ENCODE assay signal across 40 cellular contexts in the genomic region with DNA sequence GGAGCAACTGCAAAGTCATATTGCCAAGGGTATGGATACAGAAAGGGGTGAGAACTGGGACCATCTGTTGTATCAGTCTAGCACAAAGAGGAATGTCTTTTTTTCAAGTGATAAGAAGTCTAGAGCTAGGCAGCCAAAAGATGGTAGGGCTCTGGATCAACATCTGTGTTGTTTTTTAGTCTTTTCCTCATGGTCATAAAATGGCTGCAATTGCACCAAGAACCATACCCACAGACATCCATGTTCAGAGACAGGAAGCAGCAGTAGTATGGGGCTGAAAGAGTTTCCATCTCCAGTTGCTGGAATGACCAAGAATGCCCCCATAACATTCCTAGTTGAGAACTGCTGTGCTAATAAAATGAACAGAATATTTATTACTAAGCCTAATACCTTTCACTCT. TPM values are rescaled to one million over a fixed set of nuclear protein-coding genes. Genes with fewer than 3 reads are reported as not detected.
"Had no signal": no experiment of that assay in that cellular context is flagged by ENCODE, and none has a peak within 500 bp of the region (broad histone marks: within the 10 kb centered on the region; RNA-seq: fewer than 3 reads in every experiment).

No MANE protein-coding gene starts in this region.

- H3K36me3 ChIP-seq: adrenal gland, brain microvascular endothelial cell, breast epithelium, cardiac muscle cell had no signal

- H3K27me3 ChIP-seq: adrenal gland, ascending aorta, body of pancreas, brain microvascular endothelial cell, breast epithelium, cardiac muscle cell had no signal

- FAIRE-seq: astrocyte, bronchial epithelial cell had no signal

- H3K4me3 ChIP-seq: adrenal gland, ascending aorta, body of pancreas, breast epithelium, cardiac muscle cell had no signal

- H3K9me3 ChIP-seq: adrenal gland, ascending aorta, body of pancreas had no signal

- ATAC-seq: activated naive CD4-positive, alpha-beta T cell treated with anti-CD3 and anti-CD28 coated beads, Interleukin-2, amount 50 U/mL, for 72 hours; activated naive CD8-positive, alpha-beta T cell treated with anti-CD3 and anti-CD28 coated beads, Interleukin-2, amount 50 U/mL, for 24 hours; activated T-cell treated with anti-CD3 and anti-CD28 coated beads, Interleukin-2, amount 50 U/mL, for 4 hours; activated T-cell treated with anti-CD3 and anti-CD28 coated beads, Interleukin-2, amount 50 U/mL, for 72 hours; activated T-helper 17 cell treated with anti-CD3 and anti-CD28 coated beads, Interleukin-2, amount 50 U/mL, for 72 hours; body of pancreas had no signal

- H3K4me3 Mint-ChIP-seq: activated naive CD4-positive, alpha-beta T cell treated with anti-CD3 and anti-CD28 coated beads for 36 hours; activated naive CD4-positive, alpha-beta T cell treated with anti-CD3 and anti-CD28 coated beads, Interleukin-2, amount 10 ng/mL, durations not matched to agents 7 days and 5 days; activated naive CD4-positive, alpha-beta T cell treated with anti-CD3 and anti-CD28 coated beads, Interleukin-2, amount 50 U/mL, for 24 hours; activated naive CD8-positive, alpha-beta T cell; activated naive CD8-positive, alpha-beta T cell treated with anti-CD3 and anti-CD28 coated beads for 36 hours; activated naive CD8-positive, alpha-beta T cell treated with anti-CD3 and anti-CD28 coated beads, Interleukin-2, amount 10 ng/mL, durations not matched to agents 7 days and 5 days; activated naive CD8-positive, alpha-beta T cell treated with anti-CD3 and anti-CD28 coated beads, Interleukin-2, amount 50 U/mL, for 24 hours; activated T-cell treated with anti-CD3 and anti-CD28 coated beads, Interleukin-2, amount 50 U/mL, for 24 hours; activated T-cell treated with anti-CD3 and anti-CD28 coated beads, Interleukin-2, amount 50 U/mL, for 4 hours; activated T-cell treated with anti-CD3 and anti-CD28 coated beads, Interleukin-2, amount 50 U/mL, for 72 hours; activated T-helper 1 cell treated with anti-CD3 and anti-CD28 coated beads, Interleukin-12 subunit alpha, Interleukin-12 subunit beta, Interleukin-2, Interleukin-4 antibody, amounts not matched to agents 30 ng/mL and 10 ng/mL and 1 ng/mL, durations not matched to agents 14 hours and 24 hours and 36 hours; activated T-helper 17 cell treated with anti-CD3 and anti-CD28 coated beads, Interleukin-2, amount 50 U/mL, for 72 hours; brain; central memory CD8-positive, alpha-beta T cell had no signal

- H3K4me1 ChIP-seq: adrenal gland, ascending aorta, body of pancreas, breast epithelium had no signal

- H3K4me1 Mint-ChIP-seq: activated naive CD4-positive, alpha-beta T cell treated with anti-CD3 and anti-CD28 coated beads, Interleukin-2, amount 10 ng/mL, durations not matched to agents 7 days and 5 days; activated naive CD8-positive, alpha-beta T cell treated with anti-CD3 and anti-CD28 coated beads for 36 hours; activated naive CD8-positive, alpha-beta T cell treated with anti-CD3 and anti-CD28 coated beads, Interleukin-2, amount 10 ng/mL, durations not matched to agents 7 days and 5 days; brain; central memory CD8-positive, alpha-beta T cell had no signal

- H3K9me3 Mint-ChIP-seq: activated naive CD4-positive, alpha-beta T cell treated with anti-CD3 and anti-CD28 coated beads for 36 hours; activated naive CD4-positive, alpha-beta T cell treated with anti-CD3 and anti-CD28 coated beads, Interleukin-2, amount 10 ng/mL, durations not matched to agents 7 days and 5 days; activated naive CD4-positive, alpha-beta T cell treated with anti-CD3 and anti-CD28 coated beads, Interleukin-2, amount 50 U/mL, for 24 hours; activated naive CD4-positive, alpha-beta T cell treated with anti-CD3 and anti-CD28 coated beads, Interleukin-2, amount 50 U/mL, for 72 hours; activated naive CD8-positive, alpha-beta T cell treated with anti-CD3 and anti-CD28 coated beads, Interleukin-2, amount 10 ng/mL, durations not matched to agents 7 days and 5 days; activated naive CD8-positive, alpha-beta T cell treated with anti-CD3 and anti-CD28 coated beads, Interleukin-2, amount 50 U/mL, for 24 hours; activated T-cell treated with anti-CD3 and anti-CD28 coated beads, Interleukin-2, amount 50 U/mL, for 72 hours; activated T-helper 1 cell treated with anti-CD3 and anti-CD28 coated beads, Interleukin-12 subunit alpha, Interleukin-12 subunit beta, Interleukin-2, Interleukin-4 antibody, amounts not matched to agents 30 ng/mL and 10 ng/mL and 1 ng/mL, durations not matched to agents 14 hours and 24 hours and 36 hours; activated T-helper 17 cell treated with anti-CD3 and anti-CD28 coated beads, Interleukin-2, amount 50 U/mL, for 72 hours; activated T-helper 2 cell treated with anti-CD3 and anti-CD28 coated beads, Interferon-gamma antibody, Interleukin-2, Interleukin-4, amounts not matched to agents 10 μg/mL and 5 μg/mL and 100 μg/mL, durations not matched to agents 14 hours and 24 hours and 36 hours; central memory CD8-positive, alpha-beta T cell had no signal

- H3K36me3 Mint-ChIP-seq: activated naive CD4-positive, alpha-beta T cell treated with anti-CD3 and anti-CD28 coated beads, Interleukin-2, amount 10 ng/mL, durations not matched to agents 7 days and 5 days; activated naive CD4-positive, alpha-beta T cell treated with anti-CD3 and anti-CD28 coated beads, Interleukin-2, amount 50 U/mL, for 24 hours; activated naive CD8-positive, alpha-beta T cell treated with anti-CD3 and anti-CD28 coated beads for 36 hours; activated naive CD8-positive, alpha-beta T cell treated with anti-CD3 and anti-CD28 coated beads, Interleukin-2, amount 10 ng/mL, durations not matched to agents 7 days and 5 days had no signal

- H3K27ac Mint-ChIP-seq: activated naive CD4-positive, alpha-beta T cell treated with anti-CD3 and anti-CD28 coated beads for 36 hours; activated naive CD4-positive, alpha-beta T cell treated with anti-CD3 and anti-CD28 coated beads, Interleukin-2, amount 10 ng/mL, durations not matched to agents 7 days and 5 days; activated naive CD4-positive, alpha-beta T cell treated with anti-CD3 and anti-CD28 coated beads, Interleukin-2, amount 50 U/mL, for 24 hours; activated naive CD4-positive, alpha-beta T cell treated with anti-CD3 and anti-CD28 coated beads, Interleukin-2, amount 50 U/mL, for 72 hours; activated naive CD8-positive, alpha-beta T cell; activated naive CD8-positive, alpha-beta T cell treated with anti-CD3 and anti-CD28 coated beads for 36 hours; activated naive CD8-positive, alpha-beta T cell treated with anti-CD3 and anti-CD28 coated beads, Interleukin-2, amount 10 ng/mL, durations not matched to agents 7 days and 5 days; activated naive CD8-positive, alpha-beta T cell treated with anti-CD3 and anti-CD28 coated beads, Interleukin-2, amount 50 U/mL, for 24 hours; activated T-cell treated with anti-CD3 and anti-CD28 coated beads, Interleukin-2, amount 50 U/mL, for 24 hours; activated T-cell treated with anti-CD3 and anti-CD28 coated beads, Interleukin-2, amount 50 U/mL, for 72 hours; activated T-helper 1 cell treated with anti-CD3 and anti-CD28 coated beads, Interleukin-12 subunit alpha, Interleukin-12 subunit beta, Interleukin-2, Interleukin-4 antibody, amounts not matched to agents 30 ng/mL and 10 ng/mL and 1 ng/mL, durations not matched to agents 14 hours and 24 hours and 36 hours; activated T-helper 17 cell treated with anti-CD3 and anti-CD28 coated beads, Interleukin-2, amount 50 U/mL, for 72 hours; activated T-helper 2 cell treated with anti-CD3 and anti-CD28 coated beads, Interferon-gamma antibody, Interleukin-2, Interleukin-4, amounts not matched to agents 10 μg/mL and 5 μg/mL and 100 μg/mL, durations not matched to agents 14 hours and 24 hours and 36 hours; brain had no signal

- DNase-seq: activated effector memory CD4-positive, alpha-beta T cell treated with anti-CD3 and anti-CD28 coated beads, Interleukin-2, amount 50 U/mL, for 16 hours; activated effector memory CD4-positive, alpha-beta T cell treated with Interleukin-2 at 50 U/mL for 16 hours; activated gamma-delta T cell; activated gamma-delta T cell treated with Interleukin-2 at 50 U/mL for 16 hours; activated naive CD4-positive, alpha-beta T cell; activated naive CD4-positive, alpha-beta T cell treated with anti-CD3 and anti-CD28 coated beads for 36 hours; activated naive CD4-positive, alpha-beta T cell treated with anti-CD3 and anti-CD28 coated beads, Interleukin-2, amount 10 ng/mL, durations not matched to agents 7 days and 5 days; activated naive CD4-positive, alpha-beta T cell treated with anti-CD3 and anti-CD28 coated beads, Interleukin-2, amount 50 U/mL, for 16 hours; activated naive CD4-positive, alpha-beta T cell treated with Interleukin-2 at 50 U/mL for 16 hours; activated naive CD8-positive, alpha-beta T cell treated with anti-CD3 and anti-CD28 coated beads for 36 hours; activated naive CD8-positive, alpha-beta T cell treated with anti-CD3 and anti-CD28 coated beads, Interleukin-2, amount 10 ng/mL, durations not matched to agents 7 days and 5 days; activated naive CD8-positive, alpha-beta T cell treated with anti-CD3 and anti-CD28 coated beads, Interleukin-2, amount 50 U/mL, for 24 hours; activated T-cell treated with anti-CD3 and anti-CD28 coated beads, Interleukin-2, amount 50 U/mL, for 1 hour; activated T-cell treated with anti-CD3 and anti-CD28 coated beads, Interleukin-2, amount 50 U/mL, for 24 hours; activated T-cell treated with anti-CD3 and anti-CD28 coated beads, Interleukin-2, amount 50 U/mL, for 4 hours; activated T-cell treated with anti-CD3 and anti-CD28 coated beads, Interleukin-2, amount 50 U/mL, for 48 hours; activated T-cell treated with anti-CD3 and anti-CD28 coated beads, Interleukin-2, amount 50 U/mL, for 72 hours; adrenal gland; amniotic stem cell; amygdala; anterior cingulate cortex; aorta; body of pancreas; brain microvascular endothelial cell; caudate nucleus; central memory CD4-positive, alpha-beta T cell; cerebellar nuclear complex had no signal

- H3K27ac ChIP-seq: adrenal gland, ascending aorta, body of pancreas, brain microvascular endothelial cell, breast epithelium, cardiac muscle cell had no signal

RNA-seq across cellular contexts. Expression of gene KCNC3, which starts 25.6 kb away (rescaled TPM):
- total RNA-seq: astrocyte, bronchial epithelial cell had no signal
